In genomic region chr7:28961972-28962371, GRCh38 we compare ENCODE assay signal across 27 cellular contexts. TPM values are rescaled to one million over a fixed set of nuclear protein-coding genes. Genes with fewer than 3 reads are reported as not detected.
A peak's percentile ranks its signal among the peaks of the same experiment; 100 is the strongest.
DNase-seq lines count a peak whose midpoint lies in the region; ATAC-seq, FAIRE-seq and TF ChIP-seq lines count a peak whose summit lies in the region.
"Had no signal": no experiment of that assay in that cellular context is flagged by ENCODE, and none has a peak within 500 bp of the region (broad histone marks: within the 10 kb centered on the region; RNA-seq: fewer than 3 reads in every experiment).

No MANE protein-coding gene starts in this region.

- H3K36me3 ChIP-seq in GM23338 (ENCODE audit: insufficient read depth) = no peaks in the 10 kb centered on the region
- H3K36me3 ChIP-seq in upper lobe of right lung = no peaks in the 10 kb centered on the region
- H3K36me3 ChIP-seq: MG63, SJCRH30 had no signal

- H3K9me3 Mint-ChIP-seq in GM23338 (no peaks in the 10 kb centered on the region), WTC11 (no peaks in the 10 kb centered on the region)
- H3K9me3 Mint-ChIP-seq: CD4-positive, alpha-beta memory T cell had no signal

- no peak overlapping the region for H3K4me3 Mint-ChIP-seq in GM23338
- no peak overlapping the region for H3K4me3 Mint-ChIP-seq in WTC11
- H3K4me3 Mint-ChIP-seq: CD4-positive, alpha-beta memory T cell had no signal

- FAIRE-seq in GM19239 (lab: Jason Lieb, UNC) = no peak
- FAIRE-seq: GM12892 had no signal

- H3K27me3 ChIP-seq in GM23338 (ENCODE audit: insufficient read depth) (peaks cover 39% of the 10 kb centered on the region), upper lobe of right lung (peaks cover 9% of the 10 kb centered on the region)
- H3K27me3 ChIP-seq: SJCRH30 had no signal

- ATAC-seq in GM23338 = peak; percentile 46
- peak; percentile 79 for ATAC-seq in WTC11
- ATAC-seq in upper lobe of right lung = peak; percentile 8
- ATAC-seq: PC-3 had no signal

- intact Hi-C loops in upper lobe of right lung (cut with DNase I) = no loop called here

- no peaks in the 10 kb centered on the region for H3K9me2 ChIP-seq in GM23338 (ENCODE audit: insufficient read depth)

- H3K27me3 Mint-ChIP-seq in GM23338 (ENCODE audit: insufficient read depth, low read depth, poor library complexity) = peaks cover 34% of the 10 kb centered on the region
- peaks cover 44% of the 10 kb centered on the region for H3K27me3 Mint-ChIP-seq in WTC11 (ENCODE audit: low read depth)

- peak overlapping the region; percentile 60 for H2AFZ ChIP-seq in GM23338

- H3K27ac Mint-ChIP-seq in GM23338 (no peak overlapping the region), WTC11 (no peak overlapping the region)
- H3K27ac Mint-ChIP-seq: CD4-positive, alpha-beta memory T cell had no signal

- POLR2A ChIA-PET in WTC11 (lab: Charles Lee) = interaction anchor here (0.7 kb wide), 1 partner anchor 28 kb away, joined by 3 read pairs; no protein-coding TSS in a partner anchor

- peaks cover 18% of the 10 kb centered on the region for H3K4me1 ChIP-seq in GM23338 (ENCODE audit: insufficient read depth)
- H3K4me1 ChIP-seq in upper lobe of right lung = peaks cover 32% of the 10 kb centered on the region

- DNase-seq in GM23338 (ENCODE audit: low spot score) = peak; percentile 60
- peak; percentile 60 for DNase-seq in WTC11 (ENCODE audit: low spot score)
- peak; percentile 71 for DNase-seq in iPS-NIHi7 (ENCODE audit: extremely low spot score)
- no peak for DNase-seq in upper lobe of right lung
- no peak for DNase-seq in HT-29 (ENCODE audit: low spot score)
- DNase-seq in activated T-cell treated with anti-CD3 and anti-CD28 coated beads, Interleukin-2, amount 50 U/mL, for 48 hours = no peak
- no peak for DNase-seq in GM19239 (ENCODE audit: insufficient read length, low spot score)
- DNase-seq: C1 segment of cervical spinal cord; CD4-positive, alpha-beta memory T cell; COR-L47; DMS53; EL; HCEC 1CT; IMR-90; KG1; MG63; NCI-H1105 treated with DMSO at 0.1 percent for 48 hours; NCI-H146; NCI-H1930; NCI-H2107; NCI-H446; NCI-H526; NCI-H82; NK-92 treated with Interleukin-12 subunit alpha and Interleukin-12 subunit beta, amount 100 ng/mL, for 24 hours; PC-3; SJCRH30 had no signal

- H3K4me3 ChIP-seq in GM23338 (no peak overlapping the region), upper lobe of right lung (no peak overlapping the region)
- H3K4me3 ChIP-seq: MG63, SJCRH30 had no signal

- no peaks in the 10 kb centered on the region for H3K9me3 ChIP-seq in upper lobe of right lung
- H3K9me3 ChIP-seq: MG63, SJCRH30 had no signal

- H3K79me2 ChIP-seq in GM23338 (replicated peaks; ENCODE audit: insufficient read depth) = no peaks in the 10 kb centered on the region

- CTCF ChIA-PET in WTC11 (lab: Charles Lee) = interaction anchor here (0.6 to 3.3 kb wide), 9 partner anchors 19 to 650 kb away, joined by 3 to 29 read pairs (median 4); no protein-coding TSS in a partner anchor

- H3K4me1 Mint-ChIP-seq in GM23338 (peaks cover 33% of the 10 kb centered on the region), WTC11 (peaks cover 34% of the 10 kb centered on the region)

- no peaks in the 10 kb centered on the region for H3K36me3 Mint-ChIP-seq in GM23338 (ENCODE audit: low read depth)
- no peaks in the 10 kb centered on the region for H3K36me3 Mint-ChIP-seq in WTC11
- H3K36me3 Mint-ChIP-seq: CD4-positive, alpha-beta memory T cell had no signal

- TF ChIP-seq CTCF in GM23338 (conservative IDR thresholded peaks at IDR 0.05; ENCODE audit: low read depth in 2 of 2) (no peak), WTC11 (IDR thresholded peaks at IDR 0.05) (no peak), upper lobe of right lung (IDR thresholded peaks at IDR 0.05) (no peak)

- 0 out of 2 replicates have a peak, but pooled peaks cover 10% of the 10 kb centered on the region for H3F3A ChIP-seq in GM23338 (replicated peaks; ENCODE audit: low read depth)

- peak overlapping the region; percentile 65 for H3K4me2 ChIP-seq in GM23338

- no peak overlapping the region for H3K27ac ChIP-seq in GM23338 (ENCODE audit: low read depth)
- no peak overlapping the region for H3K27ac ChIP-seq in upper lobe of right lung
- H3K27ac ChIP-seq: SJCRH30 had no signal

- no peaks in the 10 kb centered on the region; the same call in 1 of the 2 replicates for H4K20me1 ChIP-seq in GM23338 (replicated peaks; ENCODE audit: insufficient read depth)

TF ChIP-seq in GM23338, 12 proteins besides CTCF, POLR2A, EP300 and RAD21 (continues in another document):
- TF ChIP-seq NANOG (IDR thresholded peaks at IDR 0.05; ENCODE audit: borderline replicate concordance) = no peak

TF ChIP-seq in WTC11, 78 proteins besides CTCF, POLR2A, EP300 and RAD21:
- TF ChIP-seq SP1 (CRISPR knock-in tag; conservative IDR thresholded peaks at IDR 0.05) = 0 out of 2 replicates have a peak, but pooled peaks have one; percentile 20
- no peak for TF ChIP-seq SMAD4 (CRISPR knock-in tag; IDR thresholded peaks at IDR 0.05)
- TF ChIP-seq, protein P1, sequence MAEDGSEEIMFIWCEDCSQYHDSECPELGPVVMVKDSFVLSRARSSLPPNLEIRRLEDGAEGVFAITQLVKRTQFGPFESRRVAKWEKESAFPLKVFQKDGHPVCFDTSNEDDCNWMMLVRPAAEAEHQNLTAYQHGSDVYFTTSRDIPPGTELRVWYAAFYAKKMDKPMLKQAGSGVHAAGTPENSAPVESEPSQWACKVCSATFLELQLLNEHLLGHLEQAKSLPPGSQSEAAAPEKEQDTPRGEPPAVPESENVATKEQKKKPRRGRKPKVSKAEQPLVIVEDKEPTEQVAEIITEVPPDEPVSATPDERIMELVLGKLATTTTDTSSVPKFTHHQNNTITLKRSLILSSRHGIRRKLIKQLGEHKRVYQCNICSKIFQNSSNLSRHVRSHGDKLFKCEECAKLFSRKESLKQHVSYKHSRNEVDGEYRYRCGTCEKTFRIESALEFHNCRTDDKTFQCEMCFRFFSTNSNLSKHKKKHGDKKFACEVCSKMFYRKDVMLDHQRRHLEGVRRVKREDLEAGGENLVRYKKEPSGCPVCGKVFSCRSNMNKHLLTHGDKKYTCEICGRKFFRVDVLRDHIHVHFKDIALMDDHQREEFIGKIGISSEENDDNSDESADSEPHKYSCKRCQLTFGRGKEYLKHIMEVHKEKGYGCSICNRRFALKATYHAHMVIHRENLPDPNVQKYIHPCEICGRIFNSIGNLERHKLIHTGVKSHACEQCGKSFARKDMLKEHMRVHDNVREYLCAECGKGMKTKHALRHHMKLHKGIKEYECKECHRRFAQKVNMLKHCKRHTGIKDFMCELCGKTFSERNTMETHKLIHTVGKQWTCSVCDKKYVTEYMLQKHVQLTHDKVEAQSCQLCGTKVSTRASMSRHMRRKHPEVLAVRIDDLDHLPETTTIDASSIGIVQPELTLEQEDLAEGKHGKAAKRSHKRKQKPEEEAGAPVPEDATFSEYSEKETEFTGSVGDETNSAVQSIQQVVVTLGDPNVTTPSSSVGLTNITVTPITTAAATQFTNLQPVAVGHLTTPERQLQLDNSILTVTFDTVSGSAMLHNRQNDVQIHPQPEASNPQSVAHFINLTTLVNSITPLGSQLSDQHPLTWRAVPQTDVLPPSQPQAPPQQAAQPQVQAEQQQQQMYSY (CRISPR knock-in tag; IDR thresholded peaks at IDR 0.05) = peak; percentile 92

RNA-seq across cellular contexts. Expression of gene TRIL, which starts 3.8 kb away (rescaled TPM):
- 4.5 and 5.1 TPM in 2 replicates for total RNA-seq in GM23338 (2014; rRNA removed; shearing (Covaris generic))
- polyA plus RNA-seq in GM23338 (2016; fragmentation: Nextera tagmentation; extraction: Ambion mirVana) = 0.95 and 1.2 TPM in 2 replicates
- total RNA-seq in WTC11 (2021) (3.0 to 4.6 TPM (median 4.3 TPM) in 3 replicates), upper lobe of right lung (6.5 TPM)
- total RNA-seq in HT-29 (2014; rRNA removed; shearing (Covaris generic)) = 0.03 TPM in 1 of 2 replicates, not detected in the other
- total RNA-seq: CD4-positive, alpha-beta memory T cell had no signal
- polyA plus RNA-seq: CD4-positive, alpha-beta memory T cell had no signal

Comparison
In these comparisons a context has a peak if more than half of its experiments do, and no peak if none do; other contexts are left out.
1. ATAC-seq: peak in every context shown above with its lines; median percentile 79 in WTC11; 46 in GM23338; 8 in upper lobe of right lung.
2. DNase-seq: peak in GM23338 (single experiment), WTC11 (single experiment) and iPS-NIHi7 (single experiment); none in upper lobe of right lung (single experiment), HT-29 (single experiment), activated T-cell treated with anti-CD3 and anti-CD28 coated beads, Interleukin-2, amount 50 U/mL, for 48 hours (0 of 2) and GM19239 (single experiment).